ENCODE assay signal across 20 cellular contexts in genomic region chr6:137692806-137693205, GRCh38.
DNase-seq lines count a peak whose midpoint lies in the region; ATAC-seq and TF ChIP-seq lines count a peak whose summit lies in the region.
"Had no signal": no experiment of that assay in that cellular context is flagged by ENCODE, and none has a peak within 500 bp of the region (broad histone marks: within the 10 kb centered on the region; RNA-seq: fewer than 3 reads in every experiment).

No MANE protein-coding gene starts in this region.

- no peak overlapping the region for H3K27ac ChIP-seq in hepatocyte
- H3K27ac ChIP-seq: A549 had no signal

- H3K27me3 ChIP-seq in hepatocyte = no peaks in the 10 kb centered on the region

- no peak for ATAC-seq in GM18520 (IDR thresholded peaks at IDR 0.05; ENCODE audit: unreplicated experiment)
- ATAC-seq: A549; K562; left colon; stimulated activated memory B cell treated with anti-CD40 and anti-IgM and Interleukin-4, amounts not matched to agents 10 μg/mL and 1 μg/mL and 100 μg/mL, for 72 hours had no signal

- TF ChIP-seq CTCF in astrocyte of the spinal cord (IDR thresholded peaks at IDR 0.05; ENCODE audit: low read depth, low read length) = no peak
- TF ChIP-seq CTCF in hepatocyte (IDR thresholded peaks at IDR 0.05; ENCODE audit: poor library complexity) = no peak

- peaks cover 18% of the 10 kb centered on the region for H3K4me1 ChIP-seq in hepatocyte (ENCODE audit: insufficient read depth)
- H3K4me1 ChIP-seq: HAP-1 had no signal

- H4K20me1 ChIP-seq in hepatocyte (ENCODE audit: insufficient read depth, poor library complexity, severe bottlenecking) = no peaks in the 10 kb centered on the region

- in situ Hi-C loops in astrocyte of the spinal cord (cut with HindIII; ENCODE audit: low sequenced_read_pairs) = no loop called here

- H3K4me3 ChIP-seq in astrocyte of the spinal cord (ENCODE audit: low read depth, low read length) (no peak overlapping the region), hepatocyte (no peak overlapping the region)
- H3K4me3 ChIP-seq: A549, HAP-1, K562 had no signal

- DNase-seq in AG08395 (ENCODE audit: low spot score) (peak; percentile 18), HS-5 (ENCODE audit: low read depth) (peak; percentile 37), astrocyte of the spinal cord (ENCODE audit: low read depth, low spot score) (peak; percentile 10), iris pigment epithelial cell (ENCODE audit: low read depth) (peak; percentile 39), hepatocyte (ENCODE audit: low spot score) (no peak), SKM-1 (lab: John Stamatoyannopoulos, UW; ENCODE audit: unreplicated experiment) (no peak)
- no peak for DNase-seq in stimulated activated CD4-positive, alpha-beta T cell treated with anti-CD3 and anti-CD28 coated beads, Interleukin-4, amount 100 ng/mL, for 24 hours
- DNase-seq: activated CD8-positive, alpha-beta memory T cell treated with anti-CD3 and anti-CD28 coated beads for 24 hours; CD4-positive, alpha-beta T cell; DMS79 treated with DMSO at 0.1 percent for 48 hours; hippocampal formation; left colon; midbrain; NCI-H2081 treated with DMSO at 0.1 percent for 48 hours; NCI-H526 had no signal

- no peak overlapping the region for H2AFZ ChIP-seq in hepatocyte

- H3K9me2 ChIP-seq in hepatocyte (replicated peaks; ENCODE audit: insufficient read depth) = no peaks in the 10 kb centered on the region

- no peaks in the 10 kb centered on the region for H3K9me3 ChIP-seq in hepatocyte (ENCODE audit: low read depth)
- H3K9me3 ChIP-seq: A549, HAP-1 had no signal

- no peaks in the 10 kb centered on the region for H3K79me2 ChIP-seq in hepatocyte

- H3K36me3 ChIP-seq in hepatocyte (replicated peaks; ENCODE audit: insufficient read depth, low read depth) = no peaks in the 10 kb centered on the region
- H3K36me3 ChIP-seq: HAP-1 had no signal

- H3K4me2 ChIP-seq in hepatocyte = no peak overlapping the region
- H3K4me2 ChIP-seq: A549 had no signal

Comparison
In these comparisons a context has a peak if more than half of its experiments do, and no peak if none do; other contexts are left out.
1. DNase-seq: peak in AG08395 (single experiment), HS-5 (single experiment), astrocyte of the spinal cord (single experiment) and iris pigment epithelial cell (single experiment); none in hepatocyte (single experiment), SKM-1 (single experiment) and stimulated activated CD4-positive, alpha-beta T cell treated with anti-CD3 and anti-CD28 coated beads, Interleukin-4, amount 100 ng/mL, for 24 hours (single experiment).